Comparison of ENCODE assay signal across 31 cellular contexts in genomic region chr22:35456757-35457156, GRCh38.
"Had no signal": no experiment of that assay in that cellular context is flagged by ENCODE, and none has a peak within 500 bp of the region (broad histone marks: within the 10 kb centered on the region; RNA-seq: fewer than 3 reads in every experiment).

No MANE protein-coding gene starts in this region.

- ATAC-seq: naive thymus-derived CD8-positive, alpha-beta T cell; natural killer cell treated with Interleukin-12 subunit alpha and Interleukin-12 subunit beta and Interleukin-15 and Interleukin-18, amount 100 ng/mL, for 72 hours; psoas muscle; right cardiac atrium; sciatic nerve; stimulated activated memory B cell treated with anti-CD40 and anti-IgM and Interleukin-4, amounts not matched to agents 10 μg/mL and 1 μg/mL and 100 μg/mL, for 72 hours; stimulated activated naive CD8-positive, alpha-beta T cell treated with anti-CD3 and anti-CD28 coated beads, Interleukin-15, amount 100 ng/mL, for 72 hours; stimulated activated naive CD8-positive, alpha-beta T cell treated with anti-CD3 and anti-CD28 coated beads, Interleukin-15, Interleukin-2, amounts not matched to agents 100 U/mL and 50 U/mL, for 24 hours; upper lobe of right lung had no signal

- H3K9me3 ChIP-seq: ovary, psoas muscle, spleen, suprapubic skin, testis, tibial artery, transverse colon, upper lobe of right lung, uterus had no signal

- DNase-seq: naive thymus-derived CD8-positive, alpha-beta T cell; nephron progenitor cell; occipital lobe; ovary; psoas muscle; right cardiac atrium; spleen; stimulated activated CD4-positive, alpha-beta T cell treated with anti-CD3 and anti-CD28 coated beads, Interleukin-12 subunit alpha, Interleukin-12 subunit beta, amount 100 ng/mL, for 4 hours; stimulated activated CD4-positive, alpha-beta T cell treated with anti-CD3 and anti-CD28 coated beads, Interleukin-1b, Interleukin-23, amount 100 ng/mL, for 48 hours; stimulated activated CD4-positive, alpha-beta T cell treated with anti-CD3 and anti-CD28 coated beads, Interleukin-4, amount 100 ng/mL, for 1 hour; stimulated activated CD4-positive, alpha-beta T cell treated with anti-CD3 and anti-CD28 coated beads, Interleukin-4, amount 100 ng/mL, for 4 hours; stimulated activated CD8-positive, alpha-beta memory T cell treated with anti-CD3 and anti-CD28 coated beads, Interleukin-4, amount 100 ng/mL, for 48 hours; stimulated activated naive CD4-positive, alpha-beta T cell; stimulated activated naive CD8-positive, alpha-beta T cell treated with anti-CD3 and anti-CD28 coated beads, Interleukin-15, amount 100 ng/mL, for 72 hours; stimulated activated naive CD8-positive, alpha-beta T cell treated with anti-CD3 and anti-CD28 coated beads, Interleukin-15, Interleukin-2, amounts not matched to agents 100 U/mL and 50 U/mL, for 24 hours; substantia nigra; testis; tibial artery; transverse colon; upper lobe of right lung; uterus had no signal

- H3K27me3 Mint-ChIP-seq: natural killer cell treated with Interleukin-12 subunit alpha and Interleukin-12 subunit beta and Interleukin-15 and Interleukin-18, amount 100 ng/mL, for 72 hours; stimulated activated memory B cell treated with anti-CD40 and anti-IgM and Interleukin-4, amounts not matched to agents 10 μg/mL and 1 μg/mL and 100 μg/mL, for 72 hours; stimulated activated naive CD8-positive, alpha-beta T cell treated with anti-CD3 and anti-CD28 coated beads, Interleukin-15, amount 100 ng/mL, for 72 hours had no signal

- H3K27ac ChIP-seq: ovary, parathyroid adenoma, psoas muscle, skin epidermis, spleen, suprapubic skin, testis, tibial artery, transverse colon, upper lobe of right lung, uterus had no signal

- H3K4me1 Mint-ChIP-seq: stimulated activated memory B cell treated with anti-CD40 and anti-IgM and Interleukin-4, amounts not matched to agents 10 μg/mL and 1 μg/mL and 100 μg/mL, for 72 hours; stimulated activated naive CD8-positive, alpha-beta T cell treated with anti-CD3 and anti-CD28 coated beads, Interleukin-15, amount 100 ng/mL, for 72 hours had no signal

- H3K79me2 ChIP-seq: parathyroid adenoma had no signal

- H2AFZ ChIP-seq: parathyroid adenoma had no signal

- H3K9ac ChIP-seq: parathyroid adenoma had no signal

- H3K4me1 ChIP-seq: parathyroid adenoma, psoas muscle, spleen, suprapubic skin, testis, tibial artery, upper lobe of right lung, uterus had no signal

- H3K36me3 ChIP-seq: ovary, suprapubic skin, tibial artery, transverse colon, upper lobe of right lung, uterus had no signal

- H3K4me3 ChIP-seq: ovary, psoas muscle, skin epidermis, smooth muscle cell, spleen, suprapubic skin, testis, tibial artery, transverse colon, upper lobe of right lung, uterus had no signal

- H3K27me3 ChIP-seq: ovary, spleen, suprapubic skin, testis, tibial artery, transverse colon, upper lobe of right lung, uterus had no signal

- H3K9me3 Mint-ChIP-seq: naive thymus-derived CD8-positive, alpha-beta T cell; natural killer cell treated with Interleukin-12 subunit alpha and Interleukin-12 subunit beta and Interleukin-15 and Interleukin-18, amount 100 ng/mL, for 72 hours; nephron progenitor cell; neural crest cell; stimulated activated memory B cell treated with anti-CD40 and anti-IgM and Interleukin-4, amounts not matched to agents 10 μg/mL and 1 μg/mL and 100 μg/mL, for 72 hours; stimulated activated naive CD8-positive, alpha-beta T cell treated with anti-CD3 and anti-CD28 coated beads, Interleukin-15, amount 100 ng/mL, for 72 hours; type B pancreatic cell had no signal

- H3K27ac Mint-ChIP-seq: naive thymus-derived CD8-positive, alpha-beta T cell; natural killer cell treated with Interleukin-12 subunit alpha and Interleukin-12 subunit beta and Interleukin-15 and Interleukin-18, amount 100 ng/mL, for 72 hours; nephron progenitor cell; progenitor cell of endocrine pancreas; stimulated activated memory B cell treated with anti-CD40 and anti-IgM and Interleukin-4, amounts not matched to agents 10 μg/mL and 1 μg/mL and 100 μg/mL, for 72 hours; stimulated activated naive CD8-positive, alpha-beta T cell treated with anti-CD3 and anti-CD28 coated beads, Interleukin-15, amount 100 ng/mL, for 72 hours; type B pancreatic cell had no signal

- H3K4me2 ChIP-seq: smooth muscle cell had no signal

- H3K4me3 Mint-ChIP-seq: naive thymus-derived CD8-positive, alpha-beta T cell; natural killer cell treated with Interleukin-12 subunit alpha and Interleukin-12 subunit beta and Interleukin-15 and Interleukin-18, amount 100 ng/mL, for 72 hours; nephron progenitor cell; neural crest cell; stimulated activated memory B cell treated with anti-CD40 and anti-IgM and Interleukin-4, amounts not matched to agents 10 μg/mL and 1 μg/mL and 100 μg/mL, for 72 hours; stimulated activated naive CD8-positive, alpha-beta T cell treated with anti-CD3 and anti-CD28 coated beads, Interleukin-15, amount 100 ng/mL, for 72 hours; type B pancreatic cell had no signal

- H3K36me3 Mint-ChIP-seq: naive thymus-derived CD8-positive, alpha-beta T cell; natural killer cell treated with Interleukin-12 subunit alpha and Interleukin-12 subunit beta and Interleukin-15 and Interleukin-18, amount 100 ng/mL, for 72 hours; stimulated activated memory B cell treated with anti-CD40 and anti-IgM and Interleukin-4, amounts not matched to agents 10 μg/mL and 1 μg/mL and 100 μg/mL, for 72 hours; type B pancreatic cell had no signal
